ENCODE assay signal across 23 cellular contexts in the genomic region with DNA sequence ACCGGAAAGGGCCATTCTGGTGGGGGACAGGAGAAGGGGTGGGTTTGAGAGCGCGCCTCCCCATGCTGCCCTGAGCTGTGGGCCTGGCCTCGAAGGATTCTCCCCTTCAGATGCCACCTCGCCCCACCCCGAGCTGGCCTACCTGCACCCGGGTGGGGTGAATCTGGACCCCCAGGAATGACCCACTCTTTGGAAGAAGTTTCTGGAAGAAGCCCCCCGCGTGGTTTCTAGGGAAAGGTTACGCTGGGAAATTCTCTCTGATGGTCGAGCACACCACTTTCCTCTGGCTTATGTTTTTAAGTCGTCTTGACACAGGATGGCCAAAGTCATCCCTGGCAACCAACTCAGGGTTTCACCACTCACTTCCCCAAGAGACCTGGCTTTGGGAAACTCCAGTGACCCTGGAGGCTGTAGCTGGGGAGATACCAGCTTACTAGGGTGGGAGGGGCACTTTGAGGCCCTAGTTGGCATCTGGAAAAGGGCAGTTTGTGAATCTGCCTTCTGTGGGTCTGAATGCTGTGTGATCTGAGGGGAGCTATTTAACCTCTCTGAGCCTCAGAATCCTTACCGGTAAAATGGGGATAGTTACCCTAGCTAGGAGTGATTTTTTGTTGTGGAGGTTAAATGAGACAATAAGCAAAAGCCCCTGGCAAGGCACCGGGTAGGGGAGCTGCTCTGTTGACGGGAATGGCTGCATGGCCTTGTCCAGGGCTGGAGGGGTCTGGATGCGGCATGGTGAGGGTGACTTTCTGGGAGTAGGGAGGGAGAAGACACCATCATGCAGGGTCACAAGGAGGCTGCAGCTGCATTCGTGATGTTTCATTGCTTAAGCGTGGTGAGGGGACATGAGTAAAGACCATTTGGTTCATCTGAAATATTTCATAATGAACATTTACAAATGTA. TPM values are rescaled to one million over a fixed set of nuclear protein-coding genes. Genes with fewer than 3 reads are reported as not detected.
"Had no signal": no experiment of that assay in that cellular context is flagged by ENCODE, and none has a peak within 500 bp of the region (broad histone marks: within the 10 kb centered on the region; RNA-seq: fewer than 3 reads in every experiment).

No MANE protein-coding gene starts in this region.

- H3K4me3 ChIP-seq: body of pancreas, lung, mucosa of descending colon, skin epidermis, tibial nerve had no signal

- H3K4me1 ChIP-seq: body of pancreas, parathyroid adenoma had no signal

- H3K4me2 ChIP-seq: SK-N-SH had no signal

- ATAC-seq: activated CD4-positive, alpha-beta T cell treated with anti-CD3 and anti-CD28 coated beads for 36 hours; activated CD8-positive, alpha-beta T cell treated with anti-CD3 and anti-CD28 coated beads for 36 hours; body of pancreas; left colon; mucosa of descending colon; natural killer cell had no signal

- H2AFZ ChIP-seq: parathyroid adenoma had no signal

- H3K9me3 ChIP-seq: body of pancreas, mucosa of descending colon, SK-N-SH, tibial nerve had no signal

- H3K27ac ChIP-seq: body of pancreas, parathyroid adenoma, skin epidermis, tibial nerve, VCaP had no signal

- H3K9ac ChIP-seq: parathyroid adenoma, SK-N-SH had no signal

- H3K36me3 ChIP-seq: tibial nerve had no signal

- H3K27me3 ChIP-seq: body of pancreas, tibial nerve had no signal

- DNase-seq: activated CD4-positive, alpha-beta T cell treated with anti-CD3 and anti-CD28 coated beads for 36 hours; activated CD8-positive, alpha-beta T cell treated with anti-CD3 and anti-CD28 coated beads for 36 hours; activated naive CD4-positive, alpha-beta T cell treated with anti-CD3 and anti-CD28 coated beads, Interleukin-2, amount 50 U/mL, for 16 hours; activated T-cell treated with anti-CD3 and anti-CD28 coated beads for 4 hours; amniotic stem cell; body of pancreas; cerebellar nuclear complex; glutamatergic neuron; left colon; mucosa of descending colon; natural killer cell; retina; SK-N-SH; stimulated activated CD4-positive, alpha-beta T cell treated with anti-CD3 and anti-CD28 coated beads, Interleukin-4, amount 100 ng/mL, for 4 hours; T-helper 1 cell had no signal

- H3K79me2 ChIP-seq: parathyroid adenoma had no signal

RNA-seq across cellular contexts. Expression of gene ACCSL, which starts 45.3 kb away (rescaled TPM):
- total RNA-seq: activated CD4-positive, alpha-beta T cell treated with anti-CD3 and anti-CD28 coated beads for 36 hours; activated CD8-positive, alpha-beta T cell treated with anti-CD3 and anti-CD28 coated beads for 36 hours; activated T-helper 2 cell treated with anti-CD3 and anti-CD28 coated beads, Interferon-gamma antibody, Interleukin-2, Interleukin-4, amounts not matched to agents 10 μg/mL and 5 μg/mL and 100 μg/mL, durations not matched to agents 14 hours and 24 hours and 36 hours; body of pancreas; dermis microvascular lymphatic vessel endothelial cell; left colon; mucosa of descending colon; natural killer cell had no signal
- polyA plus RNA-seq: esophagus, SK-N-SH had no signal
